In genomic region chr9:107982735-107983134, GRCh38 we compare ENCODE assay signal across 28 cellular contexts.
DNase-seq lines count a peak whose midpoint lies in the region; ATAC-seq and TF ChIP-seq lines count a peak whose summit lies in the region.
"Had no signal": no experiment of that assay in that cellular context is flagged by ENCODE, and none has a peak within 500 bp of the region (broad histone marks: within the 10 kb centered on the region; RNA-seq: fewer than 3 reads in every experiment).

No MANE protein-coding gene starts in this region.

- peak; percentile 41 for ATAC-seq in left ventricle myocardium superior
- peak; percentile 51 to 65 for ATAC-seq in lower lobe of right lung
- ATAC-seq in upper lobe of right lung = peak; percentile 60
- ATAC-seq: GM23338 had no signal

- H3K36me3 ChIP-seq in lower lobe of right lung = no peaks in the 10 kb centered on the region
- no peaks in the 10 kb centered on the region for H3K36me3 ChIP-seq in upper lobe of right lung
- no peaks in the 10 kb centered on the region for H3K36me3 ChIP-seq in vagina
- H3K36me3 ChIP-seq: ascending aorta, cardiac muscle cell, pancreas, spleen, WERI-Rb-1 had no signal

- intact Hi-C loops in left ventricle myocardium superior (cut with micrococcal nuclease) = no loop called here
- intact Hi-C loops in cardiac septum (cut with DNase I) = no loop called here
- intact Hi-C loops in lower lobe of right lung (cut with DNase I) = no loop called here
- intact Hi-C loops in upper lobe of right lung (cut with DNase I) = no loop called here
- intact Hi-C loops in head of caudate nucleus (cut with DNase I) = no loop called here
- intact Hi-C loops in vagina (cut with DNase I) = no loop called here

- H3K27ac ChIP-seq in lower lobe of right lung (no peak overlapping the region), upper lobe of right lung (no peak overlapping the region), vagina (no peak overlapping the region)
- H3K27ac ChIP-seq: ascending aorta, cardiac muscle cell, HL-60, pancreas, WERI-Rb-1 had no signal

- no peak for TF ChIP-seq CTCF in lower lobe of right lung (IDR thresholded peaks at IDR 0.05)
- no peak for TF ChIP-seq CTCF in upper lobe of right lung (IDR thresholded peaks at IDR 0.05)
- TF ChIP-seq CTCF in vagina (IDR thresholded peaks at IDR 0.05) = no peak

- H3K9me3 ChIP-seq in lower lobe of right lung = no peaks in the 10 kb centered on the region
- H3K9me3 ChIP-seq in upper lobe of right lung = no peaks in the 10 kb centered on the region
- H3K9me3 ChIP-seq in vagina = no peaks in the 10 kb centered on the region
- H3K9me3 ChIP-seq: ascending aorta, pancreas, spleen had no signal

- no peak overlapping the region for H3K4me3 ChIP-seq in lower lobe of right lung
- no peak overlapping the region for H3K4me3 ChIP-seq in upper lobe of right lung
- H3K4me3 ChIP-seq in vagina = no peak overlapping the region
- H3K4me3 ChIP-seq: ascending aorta, cardiac muscle cell, GM23338, lung, pancreas, spleen had no signal

- H3K27me3 ChIP-seq in lower lobe of right lung (ENCODE audit: low read depth) = no peaks in the 10 kb centered on the region
- H3K27me3 ChIP-seq in upper lobe of right lung = no peaks in the 10 kb centered on the region
- H3K27me3 ChIP-seq in vagina = no peaks in the 10 kb centered on the region
- H3K27me3 ChIP-seq: ascending aorta, cardiac muscle cell, pancreas, spleen had no signal

- H3K4me1 ChIP-seq in lower lobe of right lung (peaks cover 10% of the 10 kb centered on the region), upper lobe of right lung (no peaks in the 10 kb centered on the region), vagina (peaks cover 17% of the 10 kb centered on the region)
- H3K4me1 ChIP-seq: ascending aorta, pancreas had no signal

- no peak for TF ChIP-seq POLR2A in vagina (IDR thresholded peaks at IDR 0.05)

- DNase-seq in left ventricle myocardium superior (no peak), cardiac septum (ENCODE audit: low spot score) (no peak), SKM-1 (lab: John Stamatoyannopoulos, UW; ENCODE audit: unreplicated experiment) (peak; percentile 32), lower lobe of right lung (no peak), upper lobe of right lung (no peak), head of caudate nucleus (no peak), vagina (ENCODE audit: extremely low spot score in 2 of 2) (no peak)
- no peak for DNase-seq in stimulated activated CD4-positive, alpha-beta T cell treated with anti-CD3 and anti-CD28 coated beads, Interleukin-4, amount 100 ng/mL, for 1 hour
- DNase-seq: 8988T; activated CD4-positive, alpha-beta T cell treated with anti-CD3 and anti-CD28 coated beads for 48 hours; activated CD8-positive, alpha-beta memory T cell treated with anti-CD3 and anti-CD28 coated beads for 24 hours; activated effector memory CD4-positive, alpha-beta T cell treated with Interleukin-2 at 50 U/mL for 16 hours; activated naive CD8-positive, alpha-beta T cell treated with anti-CD3 and anti-CD28 coated beads, Interleukin-2, amount 10 ng/mL, durations not matched to agents 7 days and 5 days; CD4-positive, alpha-beta memory T cell; cortex of kidney; endodermal cell; Karpas-422; NCI-H2029; pancreas; right cardiac atrium; spleen; stimulated activated CD4-positive, alpha-beta T cell treated with anti-CD3 and anti-CD28 coated beads, Interleukin-2, amount 100 ng/mL, for 48 hours; WERI-Rb-1 had no signal
